In genomic region chr3:111373861-111374260, GRCh38 we compare ENCODE assay signal across 29 cellular contexts.
DNase-seq lines count a peak whose midpoint lies in the region; ATAC-seq, FAIRE-seq and TF ChIP-seq lines count a peak whose summit lies in the region.
"Had no signal": no experiment of that assay in that cellular context is flagged by ENCODE, and none has a peak within 500 bp of the region (broad histone marks: within the 10 kb centered on the region; RNA-seq: fewer than 3 reads in every experiment).

No MANE protein-coding gene starts in this region.

- H2BK15ac ChIP-seq in IMR-90 (ENCODE audit: low read depth, low read length): no peak overlapping the region

- H3K9me3 ChIP-seq in IMR-90 (ENCODE audit: control insufficient read depth, insufficient read depth, low read length): no peaks in the 10 kb centered on the region; the same call in 1 of the 2 replicates
- H3K9me3 ChIP-seq: gastrocnemius medialis, psoas muscle, testis had no signal

- H3K79me1 ChIP-seq in IMR-90 (ENCODE audit: low read depth in 1 of 2, low read length in 2 of 2): no peaks in the 10 kb centered on the region; a peak in 1 of 4 replicates

- H4K20me1 ChIP-seq in IMR-90 (ENCODE audit: insufficient read depth, low read length): no peaks in the 10 kb centered on the region

- no peak overlapping the region for H3K14ac ChIP-seq in IMR-90 (replicated peaks; ENCODE audit: low read depth, low read length)

- peaks cover 4% of the 10 kb centered on the region for H3K36me3 Mint-ChIP-seq in nephron progenitor cell (ENCODE audit: low read depth)

- CTCF ChIA-PET in IMR-90 (lab: Yijun Ruan, JAX): no interaction called here

- H4K91ac ChIP-seq in IMR-90 (ENCODE audit: insufficient read depth, low read depth, low read length): no peak overlapping the region

- H2AK9ac ChIP-seq in IMR-90 (replicated peaks; ENCODE audit: low read depth, low read length, poor library complexity): no peak overlapping the region

- no peak overlapping the region for H2BK5ac ChIP-seq in IMR-90 (ENCODE audit: low read depth, low read length, poor library complexity, severe bottlenecking)

- BruUV-seq in IMR-90 (replicated peaks; lab: Mats Ljungman, UMichigan): no TSS peak

- H3K27me3 ChIP-seq in IMR-90 (ENCODE audit: control insufficient read depth, insufficient read depth, low read length) (no peaks in the 10 kb centered on the region), brain microvascular endothelial cell (replicated peaks) (no peaks in the 10 kb centered on the region)
- H3K27me3 ChIP-seq: esophagus squamous epithelium, gastrocnemius medialis, testis, uterus had no signal

- no peak for TF ChIP-seq CTCF in IMR-90 (conservative IDR thresholded peaks at IDR 0.05; ENCODE audit: low read depth, low read length)
- TF ChIP-seq CTCF in brain microvascular endothelial cell (IDR thresholded peaks at IDR 0.05; ENCODE audit: low read depth, low read length, missing control alignments): no peak
- no peak for TF ChIP-seq CTCF in nephron progenitor cell (IDR thresholded peaks at IDR 0.05)
- TF ChIP-seq CTCF in lower leg skin (IDR thresholded peaks at IDR 0.05): no peak

- H3K4me1 ChIP-seq in IMR-90 (ENCODE audit: control insufficient read depth, insufficient read depth, low read length): no peaks in the 10 kb centered on the region
- H3K4me1 ChIP-seq: esophagus squamous epithelium, gastrocnemius medialis, psoas muscle, testis, uterus had no signal

- H3K18ac ChIP-seq in IMR-90 (ENCODE audit: low read depth, low read length): no peak overlapping the region

- dilution Hi-C loops in IMR-90 (cut with HindIII; ENCODE audit: low sequenced_read_pairs, unreplicated experiment): no loop called here

- H3K27ac Mint-ChIP-seq in nephron progenitor cell: peak overlapping the region; percentile 31
- H3K27ac Mint-ChIP-seq: CD8-positive, alpha-beta T cell; WTC11 had no signal

- no peak overlapping the region for H4K5ac ChIP-seq in IMR-90 (ENCODE audit: low read depth, low read length)

- H2BK120ac ChIP-seq in IMR-90 (ENCODE audit: low read depth, low read length): no peak overlapping the region

- no peak overlapping the region for H2BK20ac ChIP-seq in IMR-90 (ENCODE audit: low read depth, low read length)

- H3K36me3 ChIP-seq in IMR-90 (ENCODE audit: control insufficient read depth, insufficient read depth, low read length): no peaks in the 10 kb centered on the region
- no peaks in the 10 kb centered on the region for H3K36me3 ChIP-seq in brain microvascular endothelial cell (replicated peaks)
- H3K36me3 ChIP-seq: esophagus squamous epithelium, gastrocnemius medialis, uterus had no signal

- H3K9ac ChIP-seq in IMR-90 (ENCODE audit: low read depth, low read length): no peak overlapping the region

- H3K4ac ChIP-seq in IMR-90 (ENCODE audit: low read depth, low read length): no peak overlapping the region

- POLR2A ChIA-PET in IMR-90 (lab: Charles Lee; ENCODE audit: unreplicated experiment): no interaction called here

- no peak overlapping the region for H3K4me3 ChIP-seq in IMR-90 (ENCODE audit: insufficient read depth, low read depth, low read length)
- no peak overlapping the region for H3K4me3 ChIP-seq in brain microvascular endothelial cell (ENCODE audit: low read depth, low read length)
- no peak overlapping the region for H3K4me3 ChIP-seq in lower leg skin (ENCODE audit: low read depth, poor library complexity, severe bottlenecking)
- H3K4me3 ChIP-seq: esophagus squamous epithelium, gastrocnemius medialis, PC-9, psoas muscle, testis, uterus had no signal

- no peak overlapping the region for H4K8ac ChIP-seq in IMR-90 (ENCODE audit: low read depth in 2 of 2, low read length in 2 of 2)

- FAIRE-seq in urothelium cell line (lab: Jason Lieb, UNC): no peak
- FAIRE-seq: G401.6, GM19239 had no signal

- H3K9me3 Mint-ChIP-seq in nephron progenitor cell: peaks cover 62% of the 10 kb centered on the region

- in situ Hi-C loops in IMR-90 (cut with MboI; ENCODE audit: low sequenced_read_pairs) (no loop called here), brain microvascular endothelial cell (cut with HindIII; ENCODE audit: low pct_ligation_motif_present, low sequenced_read_pairs) (no loop called here)

- ATAC-seq in IMR-90 (ENCODE audit: low read depth): no peak
- ATAC-seq in GM21515 (IDR thresholded peaks at IDR 0.05; ENCODE audit: unreplicated experiment): no peak
- ATAC-seq: CD8-positive, alpha-beta T cell; gastrocnemius medialis; psoas muscle had no signal

- TF ChIP-seq POLR2A in IMR-90 (IDR thresholded peaks at IDR 0.05; ENCODE audit: low read depth, low read length): no peak
- TF ChIP-seq POLR2A in lower leg skin (IDR thresholded peaks at IDR 0.05): no peak

- no peaks in the 10 kb centered on the region for H3K27me3 Mint-ChIP-seq in nephron progenitor cell (ENCODE audit: low read depth, poor library complexity)

- no peak for TF ChIP-seq RAD21 in IMR-90 (IDR thresholded peaks at IDR 0.05; ENCODE audit: low read length)

- no peak overlapping the region for H3K23ac ChIP-seq in IMR-90 (ENCODE audit: low read depth, low read length)

- peak; percentile 78 for DNase-seq in ELR (ENCODE audit: low read depth)
- peak; percentile 12 for DNase-seq in IMR-90
- DNase-seq in brain microvascular endothelial cell: peak; percentile 14
- DNase-seq in nephron progenitor cell: no peak
- DNase-seq in lower leg skin (ENCODE audit: low spot score in 2 of 2): no peak
- DNase-seq in urothelium cell line (ENCODE audit: low spot score): no peak
- DNase-seq: activated CD4-positive, alpha-beta T cell treated with anti-CD3 and anti-CD28 coated beads, Interleukin-2, amount 50 U/mL, for 1 hour; activated naive CD4-positive, alpha-beta T cell treated with anti-CD3 and anti-CD28 coated beads, Interleukin-2, amount 50 U/mL, for 16 hours; CD8-positive, alpha-beta T cell; central memory CD4-positive, alpha-beta T cell; esophagus squamous epithelium; gastrocnemius medialis; H9; mesenchymal stem cell; MV-4-11; NCI-H524 treated with DMSO at 0.1 percent for 48 hours; NK-92 treated with Interleukin-12 subunit alpha and Interleukin-12 subunit beta, amount 100 ng/mL, for 24 hours; PC-9; psoas muscle; SHP77; stimulated activated CD4-positive, alpha-beta T cell treated with anti-CD3 and anti-CD28 coated beads, Interleukin-15, amount 100 ng/mL, for 24 hours; stimulated activated naive CD4-positive, alpha-beta T cell treated with Interleukin-2 at 50 U/mL for 16 hours; SW 1271; testis; uterus had no signal

- H3K56ac ChIP-seq in IMR-90 (ENCODE audit: extremely low read depth, insufficient read depth, low read length): no peak overlapping the region

- intact Hi-C loops in IMR-90 (cut with micrococcal nuclease) (no loop called here), lower leg skin (cut with DNase I; ENCODE audit: low total_unique reads) (no loop called here)

- H2AFZ ChIP-seq in IMR-90 (replicated peaks; ENCODE audit: low read length, poor library complexity): no peak overlapping the region
- H2AFZ ChIP-seq: PC-9 had no signal

- no peak overlapping the region for H3K4me2 ChIP-seq in IMR-90 (ENCODE audit: low read depth, low read length)
- H3K4me2 ChIP-seq: PC-9 had no signal

- H3K27ac ChIP-seq in IMR-90 (ENCODE audit: insufficient read depth, low read length) (no peak overlapping the region), brain microvascular endothelial cell (no peak overlapping the region)
- H3K27ac ChIP-seq: esophagus squamous epithelium, gastrocnemius medialis, PC-9, psoas muscle, testis, uterus had no signal

- no peaks in the 10 kb centered on the region for H3K9me1 ChIP-seq in IMR-90 (ENCODE audit: insufficient read depth, low read length)

- H3K4me3 Mint-ChIP-seq in nephron progenitor cell: no peak overlapping the region
- H3K4me3 Mint-ChIP-seq: CD8-positive, alpha-beta T cell; H9; WTC11 had no signal

- no peaks in the 10 kb centered on the region for H3K4me1 Mint-ChIP-seq in nephron progenitor cell

- H2AK5ac ChIP-seq in IMR-90 (ENCODE audit: low read depth, low read length): no peak overlapping the region

TF ChIP-seq in IMR-90, 13 proteins besides CTCF, POLR2A, EP300 and RAD21:
- TF ChIP-seq RCOR1 (IDR thresholded peaks at IDR 0.05; ENCODE audit: insufficient replicate concordance, low read length) (no peak), MXI1 (IDR thresholded peaks at IDR 0.05; ENCODE audit: borderline replicate concordance, low read depth, low read length) (no peak), NFE2L2 (IDR thresholded peaks at IDR 0.05; ENCODE audit: low read depth, low read length) (no peak), MAFK (IDR thresholded peaks at IDR 0.05; ENCODE audit: low read depth, low read length) (no peak), ELK1 (IDR thresholded peaks at IDR 0.05; ENCODE audit: borderline replicate concordance, low read depth, low read length) (no peak), BHLHE40 (IDR thresholded peaks at IDR 0.05; ENCODE audit: low read depth, low read length) (no peak), MAZ (IDR thresholded peaks at IDR 0.05; ENCODE audit: borderline replicate concordance, low read depth, low read length) (no peak), CHD1 (IDR thresholded peaks at IDR 0.05; ENCODE audit: low read depth, low read length) (no peak), RFX5 (IDR thresholded peaks at IDR 0.05; ENCODE audit: low read depth, low read length) (no peak), SMC3 (IDR thresholded peaks at IDR 0.05; ENCODE audit: low read depth, low read length) (no peak), CEBPB (IDR thresholded peaks at IDR 0.05; ENCODE audit: low read depth, low read length) (no peak), FOS (IDR thresholded peaks at IDR 0.05; ENCODE audit: low read depth, low read length) (no peak)
- TF ChIP-seq, protein P1, sequence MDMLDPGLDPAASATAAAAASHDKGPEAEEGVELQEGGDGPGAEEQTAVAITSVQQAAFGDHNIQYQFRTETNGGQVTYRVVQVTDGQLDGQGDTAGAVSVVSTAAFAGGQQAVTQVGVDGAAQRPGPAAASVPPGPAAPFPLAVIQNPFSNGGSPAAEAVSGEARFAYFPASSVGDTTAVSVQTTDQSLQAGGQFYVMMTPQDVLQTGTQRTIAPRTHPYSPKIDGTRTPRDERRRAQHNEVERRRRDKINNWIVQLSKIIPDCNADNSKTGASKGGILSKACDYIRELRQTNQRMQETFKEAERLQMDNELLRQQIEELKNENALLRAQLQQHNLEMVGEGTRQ (IDR thresholded peaks at IDR 0.05; ENCODE audit: low read depth, low read length): no peak
TF ChIP-seq in IMR-90: peak in this region for 0.

Comparison
In these comparisons a context has a peak if more than half of its experiments do, and no peak if none do; other contexts are left out.
1. DNase-seq: peak in ELR (single experiment), IMR-90 (single experiment) and brain microvascular endothelial cell (single experiment); none in nephron progenitor cell (single experiment), lower leg skin (0 of 2) and urothelium cell line (single experiment).